Comparison of ENCODE assay signal across 9 cellular contexts in genomic region chr5:19928556-19929421, GRCh38. TPM values are rescaled to one million over a fixed set of nuclear protein-coding genes. Genes with fewer than 3 reads are reported as not detected.
A peak's percentile ranks its signal among the peaks of the same experiment; 100 is the strongest.
DNase-seq lines count a peak whose midpoint lies in the region; ATAC-seq, FAIRE-seq and TF ChIP-seq lines count a peak whose summit lies in the region.
"Had no signal": no experiment of that assay in that cellular context is flagged by ENCODE, and none has a peak within 500 bp of the region (broad histone marks: within the 10 kb centered on the region; RNA-seq: fewer than 3 reads in every experiment).

No MANE protein-coding gene starts in this region.

- peak; percentile 61 for DNase-seq in HTR-8/SVneo (ENCODE audit: insufficient read length, low spot score)
- peak; percentile 46 for DNase-seq in amniotic stem cell (lab: John Stamatoyannopoulos, UW)
- DNase-seq in mesenchymal stem cell: peak; percentile 93
- DNase-seq in effector CD8-positive, alpha-beta T cell (lab: John Stamatoyannopoulos, UW): no peak
- DNase-seq in SKM-1 treated with dmso at 0.1 percent for 144 hours (lab: John Stamatoyannopoulos, UW; ENCODE audit: unreplicated experiment): no peak
- DNase-seq in NCI-H524 (lab: John Stamatoyannopoulos, UW): no peak
- DNase-seq: activated CD4-positive, CD25-positive, alpha-beta regulatory T cell treated with anti-CD3 and anti-CD28 coated beads, Interleukin-2, amount 50 U/mL, for 72 hours had no signal

- peak; percentile 81 for FAIRE-seq in HTR-8/SVneo (lab: Jason Lieb, UNC)

- H4K8ac ChIP-seq in mesenchymal stem cell (ENCODE audit: low read length): peak overlapping the region; percentile 77

- ATAC-seq in GM18505 (IDR thresholded peaks at IDR 0.05; ENCODE audit: unreplicated experiment) (peak; percentile 69), GM18861 (IDR thresholded peaks at IDR 0.05; ENCODE audit: unreplicated experiment) (no peak)

- no peak overlapping the region for H3K4me3 ChIP-seq in mesenchymal stem cell (ENCODE audit: insufficient read depth in 1 of 2, low read depth in 1 of 2, low read length in 2 of 2)

- H3K4ac ChIP-seq in mesenchymal stem cell (ENCODE audit: low read depth in 1 of 2, low read length in 2 of 2): peak overlapping the region in 1 of 2 experiments; percentile 40

- H3K4me2 ChIP-seq in mesenchymal stem cell (ENCODE audit: low read length, poor library complexity, severe bottlenecking): no peak overlapping the region

- H2BK120ac ChIP-seq in mesenchymal stem cell (ENCODE audit: low read depth, low read length): peak overlapping the region; percentile 92

- no peak overlapping the region for H2BK15ac ChIP-seq in mesenchymal stem cell (ENCODE audit: low read depth, poor library complexity, severe bottlenecking)

- H2BK12ac ChIP-seq in mesenchymal stem cell (ENCODE audit: low read length in 2 of 2): peak overlapping the region in 1 of 2 experiments; percentile 99

- H3K27ac ChIP-seq in mesenchymal stem cell (ENCODE audit: low read length, poor library complexity, severe bottlenecking): peak overlapping the region; percentile 43

- H2BK5ac ChIP-seq in mesenchymal stem cell (ENCODE audit: low read depth, low read length, poor library complexity, severe bottlenecking): peak overlapping the region; percentile 82

- no peak overlapping the region for H2AFZ ChIP-seq in mesenchymal stem cell (ENCODE audit: low read depth, low read length)

- peak overlapping the region; percentile 90 for H4K91ac ChIP-seq in mesenchymal stem cell (ENCODE audit: low read length)

- TF ChIP-seq POLR2A in GM18505 (IDR thresholded peaks at IDR 0.05; ENCODE audit: borderline replicate concordance, extremely low read depth, insufficient read depth, insufficient read length): no peak

- 46% methylated on average over 2 of the region's 3 CpGs for WGBS in mesenchymal stem cell

- H2AK5ac ChIP-seq in mesenchymal stem cell (ENCODE audit: low read length, severe bottlenecking): peak overlapping the region; percentile 88

- no peak overlapping the region for H3K23ac ChIP-seq in mesenchymal stem cell (ENCODE audit: low read length in 2 of 2)

- H3K18ac ChIP-seq in mesenchymal stem cell (ENCODE audit: low read depth in 1 of 2, low read length in 2 of 2): peak overlapping the region; percentile 61 to 91

- peak overlapping the region; percentile 67 for H3K9ac ChIP-seq in mesenchymal stem cell (ENCODE audit: low read length)

- peaks cover 1% of the 10 kb centered on the region for H3K4me1 ChIP-seq in mesenchymal stem cell (ENCODE audit: control insufficient read depth, insufficient read depth, low read depth, low read length)

- H3K14ac ChIP-seq in mesenchymal stem cell (ENCODE audit: low read length in 2 of 2): peak overlapping the region in 1 of 2 experiments; percentile 74

- H3K79me1 ChIP-seq in mesenchymal stem cell (replicated peaks; ENCODE audit: low read length, poor library complexity, severe bottlenecking): no peaks in the 10 kb centered on the region

- H3K27me3 ChIP-seq in mesenchymal stem cell (ENCODE audit: control insufficient read depth in 1 of 2, insufficient read depth in 1 of 2, low read length in 2 of 2): no peaks in the 10 kb centered on the region

- H3K9me3 ChIP-seq in mesenchymal stem cell (ENCODE audit: control insufficient read depth, low read length): no peaks in the 10 kb centered on the region

- H3K36me3 ChIP-seq in mesenchymal stem cell (ENCODE audit: control insufficient read depth in 1 of 2, insufficient read depth in 2 of 2, low read depth in 1 of 2, low read length in 2 of 2): no peaks in the 10 kb centered on the region

RNA-seq across cellular contexts. Expression of gene CDH18, which starts 59.2 kb away (rescaled TPM):
- 0.28 TPM for polyA plus RNA-seq in mesenchymal stem cell (2013, experiment 1 of 2)
- 0.27 TPM for polyA plus RNA-seq in mesenchymal stem cell (2013, experiment 2 of 2)

Comparison
In these comparisons a context has a peak if more than half of its experiments do, and no peak if none do; other contexts are left out.
1. DNase-seq: peak in HTR-8/SVneo (single experiment), amniotic stem cell (single experiment) and mesenchymal stem cell (single experiment); none in effector CD8-positive, alpha-beta T cell (single experiment), SKM-1 treated with dmso at 0.1 percent for 144 hours (single experiment) and NCI-H524 (0 of 2).